Comparison of ENCODE assay signal across 8 cellular contexts in the genomic region with DNA sequence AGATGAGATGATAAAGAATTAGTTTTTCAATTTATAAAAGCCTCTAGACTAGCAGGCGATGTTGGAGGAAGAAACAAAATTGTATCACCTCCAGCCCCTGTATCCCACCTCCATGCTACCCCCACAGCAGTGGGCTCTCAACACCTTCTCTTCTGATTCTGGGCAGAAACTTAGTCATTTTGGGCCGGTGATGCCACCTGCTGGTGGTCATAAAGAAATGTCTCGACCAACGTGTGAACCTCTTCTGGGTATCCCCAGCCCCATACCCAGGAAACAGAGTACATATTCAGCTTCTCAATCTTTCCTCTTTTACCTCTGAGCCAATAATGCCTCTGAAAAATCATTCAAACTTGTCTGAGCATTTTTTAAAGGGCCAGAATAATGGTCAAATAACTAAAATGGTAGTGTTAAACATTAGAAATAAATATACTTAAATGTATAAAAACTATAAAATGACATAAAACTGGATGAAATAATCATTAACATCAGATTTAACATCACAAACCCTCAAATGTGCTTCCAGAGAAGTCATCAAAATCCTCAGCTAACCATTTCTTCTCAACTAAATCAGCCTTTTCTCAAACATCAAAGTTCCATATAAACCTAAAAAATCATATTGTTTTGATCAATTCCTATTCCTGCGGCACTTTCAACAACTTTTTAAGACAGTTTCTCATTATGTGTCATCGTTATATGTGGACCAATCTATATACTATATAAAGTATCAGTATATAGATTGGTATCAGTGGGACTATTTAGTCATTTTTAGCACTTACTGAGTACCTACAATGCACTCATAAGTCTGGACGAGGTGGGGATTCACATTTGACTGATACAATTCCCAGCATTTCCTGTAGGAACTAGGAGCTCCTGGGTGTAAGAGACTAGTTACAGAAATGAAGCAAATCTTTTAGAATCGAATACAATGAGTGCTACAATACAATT.
A peak's percentile ranks its signal among the peaks of the same experiment; 100 is the strongest.
DNase-seq lines count a peak whose midpoint lies in the region; ATAC-seq and TF ChIP-seq lines count a peak whose summit lies in the region.

No MANE protein-coding gene starts in this region.

- H3K36me3 ChIP-seq in cardiac muscle cell, result peaks cover 11% of the 10 kb centered on the region

- H3K4me3 ChIP-seq in cardiac muscle cell, result no peak overlapping the region

- ATAC-seq in HG02938 (IDR thresholded peaks at IDR 0.05; ENCODE audit: unreplicated experiment) (no peak), GM19351 (IDR thresholded peaks at IDR 0.05; ENCODE audit: unreplicated experiment) (no peak)

- H3K27me3 ChIP-seq in cardiac muscle cell, result no peaks in the 10 kb centered on the region

- no peaks in the 10 kb centered on the region for H3K9me3 ChIP-seq in cardiac muscle cell (ENCODE audit: low read depth)

- H3K4me1 ChIP-seq in cardiac muscle cell (ENCODE audit: low read depth), result no peaks in the 10 kb centered on the region

- peak; percentile 70 for TF ChIP-seq CTCF in cardiac muscle cell (IDR thresholded peaks at IDR 0.05; ENCODE audit: low read depth, low read length)

- DNase-seq in ELR (ENCODE audit: low read depth), result peak; percentile 74
- peak; percentile 83 to 84 for DNase-seq in Kasumi-1 (lab: John Stamatoyannopoulos, UW)
- peak; percentile 67 for DNase-seq in SK-N-DZ (ENCODE audit: low spot score)
- DNase-seq in activated naive CD4-positive, alpha-beta T cell treated with Interleukin-2 at 50 U/mL for 16 hours, result peak; percentile 65
- DNase-seq in cardiac muscle cell (ENCODE audit: low read depth in 1 of 2, low spot score in 1 of 2), result peak; percentile 52 to 71
- peak; percentile 26 for DNase-seq in putamen (ENCODE audit: low spot score)

- H3K27ac ChIP-seq in cardiac muscle cell, result no peak overlapping the region

Comparison
In these comparisons a context has a peak if more than half of its experiments do, and no peak if none do; other contexts are left out.
1. DNase-seq: peak in every context shown above with its lines; median percentile 84 in Kasumi-1; 74 in ELR; 67 in SK-N-DZ; 65 in activated naive CD4-positive, alpha-beta T cell treated with Interleukin-2 at 50 U/mL for 16 hours; 62 in cardiac muscle cell; 26 in putamen.